In genomic region chr3:194134231-194134756, GRCh38 we compare ENCODE assay signal across 8 cellular contexts. TPM values are rescaled to one million over a fixed set of nuclear protein-coding genes. Genes with fewer than 3 reads are reported as not detected.
DNase-seq lines count a peak whose midpoint lies in the region; ATAC-seq, FAIRE-seq and TF ChIP-seq lines count a peak whose summit lies in the region.

No MANE protein-coding gene starts in this region.

- TF ChIP-seq EP300 in HepG2 (IDR thresholded peaks at IDR 0.05; ENCODE audit: low read depth in 2 of 2, low read length in 2 of 2) = no peak
- no peak for TF ChIP-seq EP300 in HepG2 (CRISPR knock-in tag; IDR thresholded peaks at IDR 0.05; ENCODE audit: borderline replicate concordance)

- H3K4me3 Mint-ChIP-seq in WTC11 = 0 out of 2 replicates have a peak overlapping the region, but pooled peaks have one; percentile 92

- peak; percentile 91 for DNase-seq in DMS53 (lab: John Stamatoyannopoulos, UW)
- no peak for DNase-seq in WTC11 (ENCODE audit: low spot score)
- DNase-seq in dorsolateral prefrontal cortex = peak in 4 of 10 donors; percentile 24 to 67 (median 55)
- DNase-seq in HepG2 (ENCODE audit: low spot score) = no peak
- peak; percentile 42 for DNase-seq in stimulated activated CD8-positive, alpha-beta memory T cell treated with anti-CD3 and anti-CD28 coated beads, Interleukin-12 subunit alpha, Interleukin-12 subunit beta, amount 100 ng/mL, for 4 hours (ENCODE audit: low read depth)
- DNase-seq in central memory CD4-positive, alpha-beta T cell = no peak

- POLR2A ChIA-PET in WTC11 (lab: Charles Lee) = interaction anchor here (0.7 to 2.2 kb wide), 9 partner anchors 17 to 317 kb away, joined by 3 to 8 read pairs (median 4); no protein-coding TSS in a partner anchor
- POLR2A ChIA-PET in HepG2 (lab: Yijun Ruan, JAX) = interaction anchor here (0.7 to 11.5 kb wide), 32 partner anchors 7 to 487 kb away, joined by 3 to 128 read pairs (median 6); no protein-coding TSS in a partner anchor

- H3K9me3 Mint-ChIP-seq in WTC11 = no peaks in the 10 kb centered on the region

- H3K9ac ChIP-seq in HepG2 (ENCODE audit: insufficient read depth, low read depth, low read length) = peak overlapping the region; percentile 87

- in situ Hi-C loops in HepG2 (cut with HindIII; ENCODE audit: extremely low pct_ligation_motif_present, low pct_unique_long_range_greater_than_20kb) = loop anchor here (10.0 kb wide), 1 partner anchor 59 kb away; no protein-coding TSS in a partner anchor

- H3K79me2 ChIP-seq in HepG2 (ENCODE audit: insufficient read depth, low read length) = peaks cover 24% of the 10 kb centered on the region

- H3K27ac Mint-ChIP-seq in WTC11 = no peak overlapping the region

- peak overlapping the region; percentile 49 to 77 (median 68) for H3K4me3 ChIP-seq in dorsolateral prefrontal cortex
- peak overlapping the region; percentile 24 to 70 (median 57); a peak in 5 of 6 replicates for H3K4me3 ChIP-seq in HepG2 (replicated peaks in 1 of 3; ENCODE audit: insufficient read depth in 1 of 3, low read depth in 2 of 3, low read length in 3 of 3)

- TF ChIP-seq POLR2A in HepG2 (IDR thresholded peaks at IDR 0.05; ENCODE audit: insufficient read depth in 1 of 2, low read depth in 2 of 2, low read length in 2 of 2) = peak in 1 of 2 experiments; percentile 47; a peak in 1 of 4 replicates

- peaks cover 21% of the 10 kb centered on the region for H3K36me3 Mint-ChIP-seq in WTC11

- H3K27me3 Mint-ChIP-seq in WTC11 (ENCODE audit: low read depth) = peaks cover 18% of the 10 kb centered on the region

- peak overlapping the region; percentile 3 for H3K27ac ChIP-seq in KOPT-K1 (ENCODE audit: low read depth, low read length, poor library complexity, severe bottlenecking)
- peak overlapping the region in 57 of 59 donors; percentile 23 to 94 (median 86) for H3K27ac ChIP-seq in dorsolateral prefrontal cortex
- peak overlapping the region; percentile 94 for H3K27ac ChIP-seq in HepG2 (ENCODE audit: extremely low read length, insufficient read depth, low read length)

- H2AFZ ChIP-seq in HepG2 (ENCODE audit: low read length) = no peak overlapping the region

- CTCF ChIA-PET in WTC11 (lab: Charles Lee) = interaction anchor here (0.8 to 6.4 kb wide), 4 partner anchors 153 to 354 kb away, joined by 3 to 48 read pairs (median 16); no protein-coding TSS in a partner anchor
- CTCF ChIA-PET in HepG2 (lab: Yijun Ruan, JAX; ENCODE audit: low intra/inter-chr PET ratio, low total read pairs) = no interaction called here

- no peaks in the 10 kb centered on the region for H3K9me3 ChIP-seq in KOPT-K1 (ENCODE audit: insufficient read depth, low read length, poor library complexity, severe bottlenecking)
- H3K9me3 ChIP-seq in HepG2 (ENCODE audit: low read length) = no peaks in the 10 kb centered on the region

- TF ChIP-seq CTCF in WTC11 (IDR thresholded peaks at IDR 0.05) (no peak), dorsolateral prefrontal cortex (IDR thresholded peaks at IDR 0.05 in 54 of 56, conservative IDR thresholded peaks at IDR 0.05 in 2 of 56; ENCODE audit: low read depth in 1 of 56, partially characterized antibody in 56 of 56) (peak in 1 of 56 donors; percentile 13), HepG2 (CRISPR knock-in tag; IDR thresholded peaks at IDR 0.05) (no peak)

- no peaks in the 10 kb centered on the region for H3K36me3 ChIP-seq in KOPT-K1 (ENCODE audit: insufficient read depth, low read length)
- H3K36me3 ChIP-seq in HepG2 (replicated peaks in 1 of 2; ENCODE audit: control insufficient read depth in 1 of 2, insufficient read depth in 2 of 2, low read length in 2 of 2) = peaks cover 0 to 2% of the 10 kb centered on the region in 2 experiments; a peak in 1 of 5 replicates

- TF ChIP-seq RAD21 in HepG2 (CRISPR knock-in tag; IDR thresholded peaks at IDR 0.05) = no peak; the same call in none of the 2 replicates

- no TSS peak for BruUV-seq in HepG2 (replicated peaks; lab: Mats Ljungman, UMichigan)

- ATAC-seq in GM21717 (IDR thresholded peaks at IDR 0.05; ENCODE audit: unreplicated experiment) = peak; percentile 13
- peak; percentile 2 for ATAC-seq in WTC11
- ATAC-seq in HepG2 = peak; percentile 3

- H4K20me1 ChIP-seq in HepG2 (ENCODE audit: insufficient read depth, low read length) = peaks cover 19% of the 10 kb centered on the region; the same call in 1 of the 2 replicates

- intact Hi-C loops in dorsolateral prefrontal cortex (cut with DNase I) (loop anchor here in 1 of 2 donors (2.0 kb wide), 2 partner anchors 63 to 131 kb away; no protein-coding TSS in a partner anchor), HepG2 (cut with micrococcal nuclease; ENCODE audit: unreplicated experiment) (loop anchor here (1.0 to 10.0 kb wide), 5 partner anchors 8 to 539 kb away; partner anchors contain the start of gene OPA1)

- FAIRE-seq in HepG2 (lab: Jason Lieb, UNC) = no peak

- WGBS in HepG2 (ENCODE audit: low lambda C conversion rate) = under 1% methylated on average over 18 of the region's 71 CpGs

- H3K4me2 ChIP-seq in HepG2 (ENCODE audit: low read depth, low read length) = peak overlapping the region; percentile 61

- H3K27me3 ChIP-seq in dorsolateral prefrontal cortex (peaks cover 0 to 3% (median 0%) of the 10 kb centered on the region in 45 donors), HepG2 (ENCODE audit: control insufficient read depth in 1 of 2, insufficient read depth in 2 of 2, low read length in 2 of 2) (no peaks in the 10 kb centered on the region; a peak in 1 of 5 replicates)

- peaks cover 64% of the 10 kb centered on the region for H3K4me1 ChIP-seq in HepG2 (ENCODE audit: insufficient read depth, low read length)

- H3K4me1 Mint-ChIP-seq in WTC11 = peaks cover 58% of the 10 kb centered on the region

TF ChIP-seq in HepG2, 621 proteins besides CTCF, POLR2A, EP300 and RAD21 (continues in another document):
- TF ChIP-seq ZBTB4 (CRISPR knock-in tag; IDR thresholded peaks at IDR 0.05; ENCODE audit: borderline replicate concordance) (no peak), KLF12 (CRISPR knock-in tag; IDR thresholded peaks at IDR 0.05; ENCODE audit: borderline replicate concordance) (0 out of 2 replicates have a peak, but pooled peaks have one; percentile 23), ZNF446 (CRISPR knock-in tag; IDR thresholded peaks at IDR 0.05) (peak; percentile 63; the same call in 1 of the 2 replicates), POLR2AphosphoS5 (IDR thresholded peaks at IDR 0.05; ENCODE audit: low read depth, low read length) (peak; percentile 41; the same call in 1 of the 2 replicates), NFIC (IDR thresholded peaks at IDR 0.05; ENCODE audit: low read length) (no peak), RBFOX2 (IDR thresholded peaks at IDR 0.05; ENCODE audit: low read depth, low read length) (peak; percentile 94), ZFP90 (CRISPR knock-in tag; IDR thresholded peaks at IDR 0.05; ENCODE audit: borderline replicate concordance) (0 out of 2 replicates have a peak, but pooled peaks have one; percentile 14)

RNA-seq across cellular contexts. Expression of gene HES1, which starts 1.7 kb away (rescaled TPM):
- 28.4 to 65.9 TPM (median 62.3 TPM) in 3 replicates for total RNA-seq in WTC11 (2021)
- 10 to 100 TPM in 95 of 120 experiments, 1 to 10 TPM in 25; 5.0 to 46.3 (median 12.7) TPM for total RNA-seq in dorsolateral prefrontal cortex
- 15.0 and 19.8 TPM in 2 replicates for total RNA-seq in HepG2 (2016; rRNA removed; fragmentation: Illumina TruSeq; extraction: Trizol)
- total RNA-seq in HepG2 (2016; cell fraction: cytosol; rRNA removed; fragmentation: Illumina TruSeq; extraction: Trizol; ENCODE audit: low read depth) = 16.2 and 16.8 TPM in 2 replicates
- 14.9 and 18.9 TPM in 2 replicates for total RNA-seq in HepG2 (2016; cell fraction: insoluble cytoplasmic fraction; rRNA removed; fragmentation: Illumina TruSeq; extraction: Trizol)
- total RNA-seq in HepG2 (2016; cell fraction: membrane; rRNA removed; fragmentation: Illumina TruSeq; extraction: Trizol) = 17.2 and 18.1 TPM in 2 replicates
- total RNA-seq in HepG2 (2016; cell fraction: nucleus; rRNA removed; fragmentation: Illumina TruSeq; extraction: Trizol) = 20.8 and 25.5 TPM in 2 replicates
- 15.4 and 16.6 TPM in 2 replicates for polyA plus RNA-seq in HepG2 (2011; rRNA removed)
- 13.8 and 15.8 TPM in 2 replicates for polyA plus RNA-seq in HepG2 (2011; cell fraction: cytosol; rRNA removed)
- 27.8 and 33.4 TPM in 2 replicates for polyA plus RNA-seq in HepG2 (2011; cell fraction: nucleus; rRNA removed)
- 20.4 and 25.8 TPM in 2 replicates for polyA plus RNA-seq in HepG2 (2012)
- polyA plus RNA-seq in HepG2 (2016; cell fraction: cytosol; fragmentation: Illumina TruSeq; extraction: Trizol; ENCODE audit: low read depth) = 3.5 and 4.3 TPM in 2 replicates
- 14.5 and 15.2 TPM in 2 replicates for polyA plus RNA-seq in HepG2 (2016; cell fraction: insoluble cytoplasmic fraction; fragmentation: Illumina TruSeq; extraction: Trizol; ENCODE audit: low read depth)
- polyA plus RNA-seq in HepG2 (2016; cell fraction: membrane; fragmentation: Illumina TruSeq; extraction: Trizol; ENCODE audit: low read depth) = 4.3 and 4.5 TPM in 2 replicates
- 31.4 and 34.9 TPM in 2 replicates for polyA plus RNA-seq in HepG2 (2016; cell fraction: nucleus; fragmentation: Illumina TruSeq; extraction: Trizol; ENCODE audit: insufficient read depth, low read depth)
- polyA minus RNA-seq in HepG2 (2011; rRNA and poly(A)+ RNA removed; ENCODE audit: low replicate concordance) = 4.8 and 36.7 TPM in 2 replicates
- 37.8 and 44.8 TPM in 2 replicates for polyA minus RNA-seq in HepG2 (2011; cell fraction: cytosol; rRNA and poly(A)+ RNA removed)
- 45.6 and 54.7 TPM in 2 replicates for polyA minus RNA-seq in HepG2 (2011; cell fraction: nucleus; rRNA and poly(A)+ RNA removed)

Comparison
In these comparisons a context has a peak if more than half of its experiments do, and no peak if none do; other contexts are left out.
1. DNase-seq: peak in DMS53 (single experiment) and stimulated activated CD8-positive, alpha-beta memory T cell treated with anti-CD3 and anti-CD28 coated beads, Interleukin-12 subunit alpha, Interleukin-12 subunit beta, amount 100 ng/mL, for 4 hours (single experiment); none in WTC11 (single experiment), HepG2 (single experiment) and central memory CD4-positive, alpha-beta T cell (single experiment).
2. H3K27ac ChIP-seq: peak in every context shown above with its lines; median percentile 94 in HepG2; 86 in dorsolateral prefrontal cortex; 3 in KOPT-K1.
3. Peak in every context shown above with its lines, with median percentiles within 50 percentile points of each other: ATAC-seq.